ENCODE assay signal across 9 cellular contexts in genomic region chr22:37045958-37046357, GRCh38. TPM values are rescaled to one million over a fixed set of nuclear protein-coding genes. Genes with fewer than 3 reads are reported as not detected.
A peak's percentile ranks its signal among the peaks of the same experiment; 100 is the strongest.
DNase-seq lines count a peak whose midpoint lies in the region; ATAC-seq and TF ChIP-seq lines count a peak whose summit lies in the region.
"Had no signal": no experiment of that assay in that cellular context is flagged by ENCODE, and none has a peak within 500 bp of the region (broad histone marks: within the 10 kb centered on the region; RNA-seq: fewer than 3 reads in every experiment).

No MANE protein-coding gene starts in this region.

- H3K4me3 ChIP-seq in SK-N-SH (ENCODE audit: low read depth in 2 of 2, low read length in 1 of 2) (no peak overlapping the region), coronary artery (no peak overlapping the region)

- POLR2A ChIA-PET in SK-N-SH (lab: Yijun Ruan, JAX): no interaction called here

- TF ChIP-seq CTCF in GM12874 (IDR thresholded peaks at IDR 0.05; ENCODE audit: insufficient read depth, low read depth, low read length) (peak; percentile 46; the same call in 1 of the 2 replicates), SK-N-SH (IDR thresholded peaks at IDR 0.05) (peak; percentile 66), coronary artery (IDR thresholded peaks at IDR 0.05) (no peak)

- H3K27ac ChIP-seq in SK-N-SH (ENCODE audit: low read depth in 2 of 2, low read length in 1 of 2) (no peak overlapping the region), coronary artery (no peak overlapping the region)

- H3K4me1 ChIP-seq in SK-N-SH (ENCODE audit: control insufficient read depth in 1 of 2, insufficient read depth in 2 of 2, low read depth in 1 of 2, low read length in 1 of 2): peaks cover 0 to 8% of the 10 kb centered on the region in 2 experiments; a peak in 1 of 4 replicates

- WGBS in SK-N-SH (ENCODE audit: low lambda C conversion rate): 57% methylated on average over 4 of the region's 4 CpGs

- CTCF ChIA-PET in SK-N-SH (lab: Yijun Ruan, JAX): interaction anchor here (0.7 to 3.2 kb wide), 7 partner anchors 9 to 264 kb away, joined by 3 to 11 read pairs (median 3); no protein-coding TSS in a partner anchor

- no peaks in the 10 kb centered on the region for H3K36me3 ChIP-seq in SK-N-SH (replicated peaks in 1 of 2; ENCODE audit: control insufficient read depth in 1 of 2, insufficient read depth in 2 of 2, low read length in 1 of 2)

- H3F3A ChIP-seq in SK-N-SH (replicated peaks; ENCODE audit: insufficient read depth): peaks cover 2% of the 10 kb centered on the region

- DNase-seq in AG08395 (ENCODE audit: low spot score): peak; percentile 68
- peak; percentile 64 for DNase-seq in SK-N-SH
- peak; percentile 20 for DNase-seq in glomerular visceral epithelial cell (ENCODE audit: extremely low spot score)
- no peak for DNase-seq in coronary artery (ENCODE audit: low spot score)
- no peak for DNase-seq in stimulated activated CD4-positive, alpha-beta T cell treated with anti-CD3 and anti-CD28 coated beads, Interleukin-1b, Interleukin-23, amount 100 ng/mL, for 48 hours
- DNase-seq: NCI-H146 had no signal

- H3K9me3 ChIP-seq in SK-N-SH: no peaks in the 10 kb centered on the region

- ATAC-seq in GM19395 (IDR thresholded peaks at IDR 0.05; ENCODE audit: unreplicated experiment): no peak
- ATAC-seq in HG03432 (IDR thresholded peaks at IDR 0.05; ENCODE audit: unreplicated experiment): no peak

- no peaks in the 10 kb centered on the region for H4K20me1 ChIP-seq in SK-N-SH (ENCODE audit: insufficient read depth)

- no peaks in the 10 kb centered on the region for H3K79me2 ChIP-seq in SK-N-SH (ENCODE audit: insufficient read depth)

- peak; percentile 48 for TF ChIP-seq RAD21 in SK-N-SH (IDR thresholded peaks at IDR 0.05; ENCODE audit: low read length)

- no peak overlapping the region for H3K4me2 ChIP-seq in SK-N-SH

- no peaks in the 10 kb centered on the region for H3K27me3 ChIP-seq in SK-N-SH (ENCODE audit: insufficient read depth)

- H2AFZ ChIP-seq in SK-N-SH (ENCODE audit: low read depth): no peak overlapping the region

- TF ChIP-seq EP300 in SK-N-SH (IDR thresholded peaks at IDR 0.05; ENCODE audit: borderline replicate concordance in 1 of 2, low read depth in 1 of 2, low read length in 1 of 2): no peak

- no peak overlapping the region for H3K9ac ChIP-seq in SK-N-SH

- H3K9me2 ChIP-seq in SK-N-SH: no peaks in the 10 kb centered on the region

TF ChIP-seq in SK-N-SH, 30 proteins besides CTCF, POLR2A, EP300 and RAD21:
- TF ChIP-seq SIN3A (IDR thresholded peaks at IDR 0.05; ENCODE audit: borderline replicate concordance, low read depth, low read length): no peak
- TF ChIP-seq SMC3 (IDR thresholded peaks at IDR 0.05; ENCODE audit: low read depth, low read length): peak; percentile 29; the same call in 1 of the 2 replicates
- peak; percentile 59; the same call in 1 of the 2 replicates for TF ChIP-seq NFIC (IDR thresholded peaks at IDR 0.05; ENCODE audit: borderline replicate concordance)
TF ChIP-seq in SK-N-SH: peak in this region for 2.

RNA-seq across cellular contexts. Expression of gene KCTD17, which starts 5.6 kb away (rescaled TPM):
- 57.8 and 68.3 TPM in 2 replicates for polyA plus RNA-seq in SK-N-SH (2012; rRNA removed)
- polyA plus RNA-seq in SK-N-SH (2012; cell fraction: cytosol; rRNA removed): 25.4 and 36.9 TPM in 2 replicates
- 70.6 and 91.3 TPM in 2 replicates for polyA plus RNA-seq in SK-N-SH (2012; cell fraction: nucleus; rRNA removed)

RNA-seq across cellular contexts. Expression of gene MPST, which starts 26.4 kb away (rescaled TPM):
- polyA plus RNA-seq in SK-N-SH (2012; rRNA removed): 45.0 and 60.4 TPM in 2 replicates
- 29.7 and 48.7 TPM in 2 replicates for polyA plus RNA-seq in SK-N-SH (2012; cell fraction: cytosol; rRNA removed)
- polyA plus RNA-seq in SK-N-SH (2012; cell fraction: nucleus; rRNA removed): 58.1 and 89.1 TPM in 2 replicates

RNA-seq across cellular contexts. Expression of gene TST, which starts 26.7 kb away (rescaled TPM):
- polyA plus RNA-seq in SK-N-SH (2012; rRNA removed): 47.6 and 49.4 TPM in 2 replicates
- 23.5 and 33.3 TPM in 2 replicates for polyA plus RNA-seq in SK-N-SH (2012; cell fraction: cytosol; rRNA removed)
- 28.9 and 41.6 TPM in 2 replicates for polyA plus RNA-seq in SK-N-SH (2012; cell fraction: nucleus; rRNA removed)

Comparison
In these comparisons a context has a peak if more than half of its experiments do, and no peak if none do; other contexts are left out.
1. DNase-seq: peak in AG08395 (single experiment), SK-N-SH (single experiment) and glomerular visceral epithelial cell (single experiment); none in coronary artery (single experiment) and stimulated activated CD4-positive, alpha-beta T cell treated with anti-CD3 and anti-CD28 coated beads, Interleukin-1b, Interleukin-23, amount 100 ng/mL, for 48 hours (single experiment).